Comparison of ENCODE assay signal across 19 cellular contexts in genomic region chr6:150638765-150639164, GRCh38. TPM values are rescaled to one million over a fixed set of nuclear protein-coding genes. Genes with fewer than 3 reads are reported as not detected.
DNase-seq lines count a peak whose midpoint lies in the region; ATAC-seq and TF ChIP-seq lines count a peak whose summit lies in the region.
"Had no signal": no experiment of that assay in that cellular context is flagged by ENCODE, and none has a peak within 500 bp of the region (broad histone marks: within the 10 kb centered on the region; RNA-seq: fewer than 3 reads in every experiment).

No MANE protein-coding gene starts in this region.

- no TSS peak for BruUV-seq in PC-9 (replicated peaks; lab: Mats Ljungman, UMichigan)

- H3K9me2 ChIP-seq in PC-9 (ENCODE audit: insufficient read depth), result 0 out of 2 replicates have a peak, but pooled peaks cover 4% of the 10 kb centered on the region

- no peaks in the 10 kb centered on the region for H3K27me3 ChIP-seq in PC-9 (ENCODE audit: insufficient read depth, low read depth)
- H3K27me3 ChIP-seq in left lung, result no peaks in the 10 kb centered on the region
- H3K27me3 ChIP-seq: Peyer's patch had no signal

- no peak overlapping the region for H2AFZ ChIP-seq in PC-9
- H2AFZ ChIP-seq: GM23248 had no signal

- DNase-seq in H4 (ENCODE audit: low spot score) (peak; percentile 22), PC-9 (no peak), left lung (no peak), posterior vena cava (ENCODE audit: low spot score) (no peak)
- DNase-seq: C1 segment of cervical spinal cord, DMS79, GM23248, HCEC 1CT, NCI-H1048, NCI-H1436 treated with DMSO at 0.1 percent for 48 hours, NCI-H2029 treated with DMSO at 0.1 percent for 48 hours, NCI-H2171, NCI-H526, Peyer's patch had no signal

- H3K9me3 Mint-ChIP-seq in stimulated activated memory B cell treated with anti-CD40 and anti-IgM and Interleukin-4, amounts not matched to agents 10 μg/mL and 1 μg/mL and 100 μg/mL, for 72 hours, result no peaks in the 10 kb centered on the region

- CTCF ChIA-PET in PC-9 (lab: Charles Lee), result interaction anchor here (0.6 kb wide), 1 partner anchor 38 kb away, joined by 6 read pairs; no protein-coding TSS in a partner anchor

- H3K27ac ChIP-seq in PC-9, result no peak overlapping the region
- peak overlapping the region in 1 of 2 donors; percentile 55 for H3K27ac ChIP-seq in left lung
- H3K27ac ChIP-seq: GM23248, KMS-11, Peyer's patch, SJSA1 had no signal

- H3K27me3 Mint-ChIP-seq in stimulated activated memory B cell treated with anti-CD40 and anti-IgM and Interleukin-4, amounts not matched to agents 10 μg/mL and 1 μg/mL and 100 μg/mL, for 72 hours, result no peaks in the 10 kb centered on the region

- intact Hi-C loops in PC-9 (cut with micrococcal nuclease; ENCODE audit: unreplicated experiment) (no loop called here), left lung (cut with DNase I) (no loop called here), posterior vena cava (cut with DNase I) (no loop called here)

- peak overlapping the region; percentile 21; the same call in 1 of the 2 replicates for H3K4me2 ChIP-seq in PC-9
- H3K4me2 ChIP-seq: KMS-11 had no signal

- ATAC-seq in left lung (peak; percentile 59), GM18873 (IDR thresholded peaks at IDR 0.05; ENCODE audit: low FRiP score, unreplicated experiment) (no peak)
- ATAC-seq in stimulated activated memory B cell treated with anti-CD40 and anti-IgM and Interleukin-4, amounts not matched to agents 10 μg/mL and 1 μg/mL and 100 μg/mL, for 72 hours, result no peak
- ATAC-seq in activated CD4-positive, CD25-positive, alpha-beta regulatory T cell treated with anti-CD3 and anti-CD28 coated beads, Interleukin-2, amount 50 U/mL, for 24 hours, result no peak

- H3K36me3 ChIP-seq in PC-9 (ENCODE audit: low read depth) (no peaks in the 10 kb centered on the region), left lung (no peaks in the 10 kb centered on the region)
- H3K36me3 ChIP-seq: Peyer's patch, SJSA1 had no signal

- H3K36me3 Mint-ChIP-seq in stimulated activated memory B cell treated with anti-CD40 and anti-IgM and Interleukin-4, amounts not matched to agents 10 μg/mL and 1 μg/mL and 100 μg/mL, for 72 hours, result peaks cover 34% of the 10 kb centered on the region

- H3K4me1 Mint-ChIP-seq in stimulated activated memory B cell treated with anti-CD40 and anti-IgM and Interleukin-4, amounts not matched to agents 10 μg/mL and 1 μg/mL and 100 μg/mL, for 72 hours, result peaks cover 75% of the 10 kb centered on the region

- peaks cover 13% of the 10 kb centered on the region for H3K4me1 ChIP-seq in PC-9 (replicated peaks; ENCODE audit: insufficient read depth)
- peaks cover 7 to 23% of the 10 kb centered on the region in 2 donors for H3K4me1 ChIP-seq in left lung

- TF ChIP-seq CTCF in PC-9 (conservative IDR thresholded peaks at IDR 0.05) (no peak), left lung (IDR thresholded peaks at IDR 0.05) (no peak)

- H3F3A ChIP-seq in PC-9 (ENCODE audit: insufficient read depth, low read depth), result 0 out of 2 replicates have a peak, but pooled peaks cover 5% of the 10 kb centered on the region

- H3K4me3 Mint-ChIP-seq in stimulated activated memory B cell treated with anti-CD40 and anti-IgM and Interleukin-4, amounts not matched to agents 10 μg/mL and 1 μg/mL and 100 μg/mL, for 72 hours, result peak overlapping the region; percentile 63

- H3K79me2 ChIP-seq in PC-9 (ENCODE audit: low read depth), result no peaks in the 10 kb centered on the region; the same call in 1 of the 2 replicates

- H3K27ac Mint-ChIP-seq in stimulated activated memory B cell treated with anti-CD40 and anti-IgM and Interleukin-4, amounts not matched to agents 10 μg/mL and 1 μg/mL and 100 μg/mL, for 72 hours, result peak overlapping the region; percentile 98

- no peaks in the 10 kb centered on the region for H4K20me1 ChIP-seq in PC-9 (ENCODE audit: insufficient read depth)

- H3K4me3 ChIP-seq in PC-9 (no peak overlapping the region), left lung (no peak overlapping the region)
- H3K4me3 ChIP-seq: GM23248, Peyer's patch, SJSA1 had no signal

- POLR2A ChIA-PET in PC-9 (lab: Charles Lee; ENCODE audit: unreplicated experiment), result no interaction called here

- H3K9me3 ChIP-seq in PC-9 (ENCODE audit: insufficient read depth, low read depth) (no peaks in the 10 kb centered on the region), left lung (no peaks in the 10 kb centered on the region)
- H3K9me3 ChIP-seq: Peyer's patch, SJSA1 had no signal

RNA-seq across cellular contexts. Expression of gene PLEKHG1, which starts 39.1 kb away (rescaled TPM):
- 2.4 and 6.3 TPM in 2 replicates for total RNA-seq in H4 (2014; rRNA removed; shearing (Covaris generic))
- total RNA-seq in PC-9 (2021) (8.9 and 9.9 TPM in 2 replicates), left lung (10 to 100 TPM; 16.7 to 27.8 TPM), posterior vena cava (10 to 100 TPM; 23.0 to 27.9 TPM)
